4 cellular contexts compared by ENCODE assay signal in the genomic region with DNA sequence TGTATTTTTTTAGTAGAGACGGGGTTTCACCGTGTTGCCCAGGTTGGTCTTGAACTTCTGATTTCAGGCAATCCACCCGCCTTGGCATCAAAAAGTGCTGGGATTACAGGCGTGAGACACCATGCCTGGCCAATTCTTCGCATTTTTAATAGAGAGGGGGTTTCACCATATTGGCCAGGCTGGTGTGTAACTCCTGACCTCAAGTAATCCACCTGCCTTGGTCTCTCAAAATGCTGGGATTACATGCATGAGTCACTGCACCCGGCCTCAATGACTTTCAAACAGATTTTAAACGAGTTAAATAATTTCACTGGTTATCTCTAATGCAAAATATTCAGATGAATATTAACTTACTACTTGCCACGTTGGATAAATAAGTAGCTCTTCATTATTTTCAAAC. TPM values are rescaled to one million over a fixed set of nuclear protein-coding genes. Genes with fewer than 3 reads are reported as not detected.
"Had no signal": no experiment of that assay in that cellular context is flagged by ENCODE, and none has a peak within 500 bp of the region (broad histone marks: within the 10 kb centered on the region; RNA-seq: fewer than 3 reads in every experiment).

No MANE protein-coding gene starts in this region.

- DNase-seq: GDM1, GF-D8 had no signal

- ATAC-seq: GM12878 had no signal

- H3K4me3 ChIP-seq: GM12878 had no signal

RNA-seq across cellular contexts. Expression of gene STEAP4, which starts 37.6 kb away (rescaled TPM):
- total RNA-seq: G401 had no signal
- polyA plus RNA-seq: GM12878 had no signal
